In the genomic region with DNA sequence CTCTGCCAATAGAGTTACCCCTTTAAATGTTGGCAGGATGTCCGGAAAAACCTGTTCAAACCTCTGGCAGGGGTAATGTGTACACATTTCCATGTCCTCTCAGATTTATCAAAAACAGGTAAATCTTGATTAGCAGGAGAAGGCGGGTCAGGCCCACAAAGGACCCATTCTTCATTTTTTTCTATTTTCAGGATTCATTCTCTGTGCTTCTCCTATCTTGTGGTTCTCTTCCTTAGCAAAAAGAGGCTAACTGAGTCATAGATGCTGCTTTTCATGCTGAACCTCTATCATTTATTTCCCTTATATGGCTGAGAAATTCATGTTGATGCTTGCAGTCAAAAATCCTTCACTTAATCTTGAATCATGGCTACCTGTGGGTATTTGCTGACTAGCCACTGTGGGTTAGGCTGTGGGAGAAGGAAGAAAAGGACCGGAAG, we compare ENCODE assay signal across 28 cellular contexts.
DNase-seq lines count a peak whose midpoint lies in the region; ATAC-seq, FAIRE-seq and TF ChIP-seq lines count a peak whose summit lies in the region.
"Had no signal": no experiment of that assay in that cellular context is flagged by ENCODE, and none has a peak within 500 bp of the region (broad histone marks: within the 10 kb centered on the region; RNA-seq: fewer than 3 reads in every experiment).

No MANE protein-coding gene starts in this region.

- no peak overlapping the region for H3K4me3 Mint-ChIP-seq in mesothelial cell of epicardium
- H3K4me3 Mint-ChIP-seq: activated CD4-positive, alpha-beta T cell treated with anti-CD3 and anti-CD28 coated beads, Interleukin-2, amount 10 ng/mL, durations not matched to agents 7 days and 5 days; activated CD8-positive, alpha-beta memory T cell treated with anti-CD3 and anti-CD28 coated beads, Interleukin-2, amount 10 ng/mL, durations not matched to agents 7 days and 5 days; activated naive CD4-positive, alpha-beta T cell treated with anti-CD3 and anti-CD28 coated beads for 36 hours; activated T-cell treated with anti-CD3 and anti-CD28 coated beads, Interleukin-2, amount 50 U/mL, for 72 hours; CD8-positive, alpha-beta T cell; neural crest cell had no signal

- H3K79me2 ChIP-seq in HepG2 (ENCODE audit: insufficient read depth, low read length) = no peaks in the 10 kb centered on the region

- BruUV-seq in HepG2 (replicated peaks; lab: Mats Ljungman, UMichigan) = no TSS peak

- in situ Hi-C loops in HepG2 (cut with HindIII; ENCODE audit: extremely low pct_ligation_motif_present, low pct_unique_long_range_greater_than_20kb) = no loop called here

- H4K20me1 ChIP-seq in HepG2 (ENCODE audit: insufficient read depth, low read length) = no peaks in the 10 kb centered on the region

- no peak for FAIRE-seq in HepG2 (lab: Jason Lieb, UNC)

- H2AFZ ChIP-seq in HepG2 (ENCODE audit: low read length) = no peak overlapping the region

- peaks cover 0 to 8% (median 0%) of the 10 kb centered on the region in 4 donors for H3K4me1 ChIP-seq in right lobe of liver
- H3K4me1 ChIP-seq in HepG2 (ENCODE audit: insufficient read depth, low read length) = no peaks in the 10 kb centered on the region
- H3K4me1 ChIP-seq: adrenal gland, sigmoid colon had no signal

- H3K27me3 ChIP-seq in right lobe of liver (no peaks in the 10 kb centered on the region), HepG2 (ENCODE audit: control insufficient read depth in 1 of 2, insufficient read depth in 2 of 2, low read length in 2 of 2) (peaks cover 0 to 2% of the 10 kb centered on the region in 2 experiments; a peak in 2 of 5 replicates), WERI-Rb-1 (ENCODE audit: insufficient read depth, low read depth, severe bottlenecking) (no peaks in the 10 kb centered on the region)
- H3K27me3 ChIP-seq: adrenal gland, brain microvascular endothelial cell, sigmoid colon had no signal

- H3K27ac ChIP-seq in right lobe of liver (peak overlapping the region in 1 of 3 donors; percentile 18), HepG2 (ENCODE audit: extremely low read length, insufficient read depth, low read length) (no peak overlapping the region), WERI-Rb-1 (no peak overlapping the region)
- H3K27ac ChIP-seq: adrenal gland, brain microvascular endothelial cell, heart right ventricle, sigmoid colon, thoracic aorta had no signal

- H3K9me3 Mint-ChIP-seq in mesothelial cell of epicardium = no peaks in the 10 kb centered on the region
- H3K9me3 Mint-ChIP-seq: activated naive CD4-positive, alpha-beta T cell treated with anti-CD3 and anti-CD28 coated beads for 36 hours; activated T-cell treated with anti-CD3 and anti-CD28 coated beads, Interleukin-2, amount 50 U/mL, for 72 hours; CD8-positive, alpha-beta T cell; neural crest cell had no signal

- TF ChIP-seq EP300 in HepG2 (IDR thresholded peaks at IDR 0.05; ENCODE audit: low read depth in 2 of 2, low read length in 2 of 2) = no peak
- TF ChIP-seq EP300 in HepG2 (CRISPR knock-in tag; IDR thresholded peaks at IDR 0.05; ENCODE audit: borderline replicate concordance) = no peak

- no peaks in the 10 kb centered on the region for H3K9me3 ChIP-seq in right lobe of liver
- no peaks in the 10 kb centered on the region for H3K9me3 ChIP-seq in HepG2 (ENCODE audit: low read length)
- no peaks in the 10 kb centered on the region for H3K9me3 ChIP-seq in WERI-Rb-1 (ENCODE audit: severe bottlenecking)
- H3K9me3 ChIP-seq: adrenal gland, heart right ventricle, sigmoid colon, thoracic aorta had no signal

- TF ChIP-seq RAD21 in HepG2 (CRISPR knock-in tag; IDR thresholded peaks at IDR 0.05) = no peak

- CTCF ChIA-PET in HepG2 (lab: Yijun Ruan, JAX; ENCODE audit: low intra/inter-chr PET ratio, low total read pairs) = no interaction called here

- ATAC-seq in right lobe of liver = peak; percentile 29 to 64 (median 54)
- ATAC-seq in HepG2 = no peak
- ATAC-seq: activated CD8-positive, alpha-beta memory T cell treated with anti-CD3 and anti-CD28 coated beads, Interleukin-2, amount 10 ng/mL, durations not matched to agents 7 days and 5 days; activated T-cell treated with anti-CD3 and anti-CD28 coated beads, Interleukin-2, amount 50 U/mL, for 72 hours; CD8-positive, alpha-beta T cell; heart right ventricle had no signal

- H3K4me2 ChIP-seq in HepG2 (ENCODE audit: low read depth, low read length) = no peak overlapping the region

- H3K4me1 Mint-ChIP-seq in mesothelial cell of epicardium = peaks cover 26% of the 10 kb centered on the region
- H3K4me1 Mint-ChIP-seq: neural crest cell had no signal

- WGBS in right lobe of liver (ENCODE audit: insufficient coverage, low coverage, low lambda C conversion rate, missing lambda C conversion rate) = 45% methylated on average over 3 of the region's 3 CpGs
- 31% methylated on average over 3 of the region's 3 CpGs for WGBS in HepG2 (ENCODE audit: low lambda C conversion rate)

- intact Hi-C loops in right lobe of liver (cut with DNase I) (no loop called here), HepG2 (cut with micrococcal nuclease; ENCODE audit: unreplicated experiment) (no loop called here)

- no peak for TF ChIP-seq POLR2A in right lobe of liver (IDR thresholded peaks at IDR 0.05)
- no peak for TF ChIP-seq POLR2A in HepG2 (IDR thresholded peaks at IDR 0.05; ENCODE audit: insufficient read depth in 1 of 2, low read depth in 2 of 2, low read length in 2 of 2)
- TF ChIP-seq POLR2A in erythroblast (IDR thresholded peaks at IDR 0.05; ENCODE audit: low read length) = no peak

- no peaks in the 10 kb centered on the region for H3K27me3 Mint-ChIP-seq in mesothelial cell of epicardium (ENCODE audit: low read depth)
- H3K27me3 Mint-ChIP-seq: activated CD8-positive, alpha-beta memory T cell treated with anti-CD3 and anti-CD28 coated beads, Interleukin-2, amount 10 ng/mL, durations not matched to agents 7 days and 5 days had no signal

- no peaks in the 10 kb centered on the region for H3K36me3 Mint-ChIP-seq in mesothelial cell of epicardium
- H3K36me3 Mint-ChIP-seq: activated CD8-positive, alpha-beta memory T cell treated with anti-CD3 and anti-CD28 coated beads, Interleukin-2, amount 10 ng/mL, durations not matched to agents 7 days and 5 days; CD8-positive, alpha-beta T cell had no signal

- peak overlapping the region; percentile 78 for H3K27ac Mint-ChIP-seq in mesothelial cell of epicardium
- H3K27ac Mint-ChIP-seq: activated CD4-positive, alpha-beta T cell treated with anti-CD3 and anti-CD28 coated beads, Interleukin-2, amount 10 ng/mL, durations not matched to agents 7 days and 5 days; activated CD8-positive, alpha-beta memory T cell treated with anti-CD3 and anti-CD28 coated beads, Interleukin-2, amount 10 ng/mL, durations not matched to agents 7 days and 5 days; activated naive CD4-positive, alpha-beta T cell treated with anti-CD3 and anti-CD28 coated beads for 36 hours; activated T-cell treated with anti-CD3 and anti-CD28 coated beads, Interleukin-2, amount 50 U/mL, for 72 hours; CD8-positive, alpha-beta T cell had no signal

- no peaks in the 10 kb centered on the region for H3K36me3 ChIP-seq in right lobe of liver
- no peaks in the 10 kb centered on the region for H3K36me3 ChIP-seq in HepG2 (replicated peaks in 1 of 2; ENCODE audit: control insufficient read depth in 1 of 2, insufficient read depth in 2 of 2, low read length in 2 of 2)
- H3K36me3 ChIP-seq in WERI-Rb-1 = no peaks in the 10 kb centered on the region
- H3K36me3 ChIP-seq: adrenal gland, brain microvascular endothelial cell, heart right ventricle, sigmoid colon, thoracic aorta had no signal

- DNase-seq in right lobe of liver = no peak
- no peak for DNase-seq in HepG2 (ENCODE audit: low spot score)
- peak; percentile 13 for DNase-seq in astrocyte of the hippocampus (ENCODE audit: low read depth, low spot score)
- no peak for DNase-seq in mesothelial cell of epicardium (ENCODE audit: low spot score in 2 of 2, unreplicated experiment in 2 of 2)
- no peak for DNase-seq in effector CD8-positive, alpha-beta T cell (lab: John Stamatoyannopoulos, UW)
- DNase-seq in erythroblast (lab: John Stamatoyannopoulos, UW) = no peak
- no peak for DNase-seq in WERI-Rb-1
- no peak for DNase-seq in activated T-cell treated with anti-CD3 and anti-CD28 coated beads, Interleukin-2, amount 50 U/mL, for 48 hours
- DNase-seq: activated CD4-positive, alpha-beta T cell treated with anti-CD3 and anti-CD28 coated beads, Interleukin-2, amount 10 ng/mL, durations not matched to agents 7 days and 5 days; activated CD8-positive, alpha-beta memory T cell treated with anti-CD3 and anti-CD28 coated beads, Interleukin-2, amount 10 ng/mL, durations not matched to agents 7 days and 5 days; activated naive CD4-positive, alpha-beta T cell treated with anti-CD3 and anti-CD28 coated beads for 36 hours; activated T-cell treated with anti-CD3 and anti-CD28 coated beads, Interleukin-2, amount 50 U/mL, for 72 hours; adrenal gland; brain microvascular endothelial cell; CD8-positive, alpha-beta T cell; DMS 273 treated with DMSO at 0.1 percent for 48 hours; foreskin fibroblast; GOT3; heart right ventricle; NCI-H1105 treated with DMSO at 0.1 percent for 48 hours; NCI-H1930; NCI-H2227 treated with DMSO at 0.1 percent for 48 hours; NCI-H82; posterior cingulate gyrus; sigmoid colon; stimulated activated naive CD4-positive, alpha-beta T cell had no signal

- POLR2A ChIA-PET in HepG2 (lab: Yijun Ruan, JAX) = no interaction called here

- H3K9ac ChIP-seq in HepG2 (ENCODE audit: insufficient read depth, low read depth, low read length) = no peak overlapping the region

- no peak overlapping the region for H3K4me3 ChIP-seq in right lobe of liver
- H3K4me3 ChIP-seq in HepG2 (replicated peaks in 1 of 3; ENCODE audit: insufficient read depth in 1 of 3, low read depth in 2 of 3, low read length in 3 of 3) = no peak overlapping the region
- no peak overlapping the region for H3K4me3 ChIP-seq in WERI-Rb-1 (ENCODE audit: low read depth, low read length)
- H3K4me3 ChIP-seq: adrenal gland, heart right ventricle, sigmoid colon, thoracic aorta had no signal

- TF ChIP-seq CTCF in right lobe of liver (IDR thresholded peaks at IDR 0.05) (no peak), HepG2 (CRISPR knock-in tag; IDR thresholded peaks at IDR 0.05) (no peak), mesothelial cell of epicardium (IDR thresholded peaks at IDR 0.05; ENCODE audit: unreplicated experiment) (no peak), WERI-Rb-1 (IDR thresholded peaks at IDR 0.05; ENCODE audit: low read depth, low read length) (no peak)

TF ChIP-seq in HepG2, 621 proteins besides CTCF, POLR2A, EP300 and RAD21:
- no peak for TF ChIP-seq ZNF780A (CRISPR knock-in tag; IDR thresholded peaks at IDR 0.05)
